1 cellular context compared by ENCODE assay signal in genomic region chr3:50950591-50950990, GRCh38.
TF ChIP-seq lines count a peak whose summit lies in the region.

No MANE protein-coding gene starts in this region.

TF ChIP-seq in SK-N-SH, 30 proteins besides CTCF, POLR2A, EP300 and RAD21 (continued from another document):
- no peak for TF ChIP-seq FOSL2 (IDR thresholded peaks at IDR 0.05; ENCODE audit: borderline replicate concordance, low read depth)
- no peak for TF ChIP-seq TEAD4 (IDR thresholded peaks at IDR 0.05; ENCODE audit: borderline replicate concordance, insufficient read depth)
- no peak for TF ChIP-seq ELF1 (IDR thresholded peaks at IDR 0.05)
- no peak for TF ChIP-seq CHD2 (IDR thresholded peaks at IDR 0.05; ENCODE audit: low read length, partially characterized antibody)
- no peak for TF ChIP-seq MAX (IDR thresholded peaks at IDR 0.05; ENCODE audit: low read depth)
- TF ChIP-seq USF2 (IDR thresholded peaks at IDR 0.05; ENCODE audit: borderline replicate concordance, low read depth, low read length): no peak
- TF ChIP-seq RCOR1 (IDR thresholded peaks at IDR 0.05; ENCODE audit: low read length): no peak
- TF ChIP-seq EZH2phosphoT487 (IDR thresholded peaks at IDR 0.05; ENCODE audit: borderline replicate concordance, low read depth): no peak
- no peak for TF ChIP-seq MXI1 (IDR thresholded peaks at IDR 0.05; ENCODE audit: low read depth, low read length)
- TF ChIP-seq FOXJ3 (CRISPR knock-in tag; IDR thresholded peaks at IDR 0.05): no peak
